Comparison of ENCODE assay signal across 18 cellular contexts in the genomic region with DNA sequence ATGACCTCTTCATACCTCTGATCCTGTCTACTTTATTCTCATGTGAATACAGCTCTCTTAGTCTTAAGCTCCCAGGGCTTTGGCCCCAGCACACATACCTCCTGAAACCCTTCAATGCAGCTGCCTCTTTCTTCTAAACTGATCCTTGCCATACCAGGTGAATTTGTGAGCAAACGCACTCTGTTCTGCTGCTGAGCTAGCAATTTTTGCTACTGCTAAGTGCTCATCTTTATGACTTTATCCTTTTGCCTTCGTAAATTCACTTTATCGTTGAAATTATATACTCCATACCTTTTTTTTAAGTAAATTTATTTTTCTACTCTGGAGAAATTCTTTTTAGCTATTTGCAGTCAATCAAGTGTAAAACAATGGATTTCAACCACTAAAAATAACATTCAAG.
DNase-seq lines count a peak whose midpoint lies in the region; ATAC-seq, FAIRE-seq and TF ChIP-seq lines count a peak whose summit lies in the region.
"Had no signal": no experiment of that assay in that cellular context is flagged by ENCODE, and none has a peak within 500 bp of the region (broad histone marks: within the 10 kb centered on the region; RNA-seq: fewer than 3 reads in every experiment).

No MANE protein-coding gene starts in this region.

- no peaks in the 10 kb centered on the region for H3K4me1 ChIP-seq in HepG2 (ENCODE audit: insufficient read depth, low read length)
- no peaks in the 10 kb centered on the region for H3K4me1 ChIP-seq in right lobe of liver
- H3K4me1 ChIP-seq in endocrine pancreas (ENCODE audit: control insufficient read depth, insufficient read depth, low read length): peaks cover 8% of the 10 kb centered on the region
- H3K4me1 ChIP-seq: Caco-2, HAP-1 had no signal

- H3K27me3 ChIP-seq in HepG2 (ENCODE audit: control insufficient read depth in 1 of 2, insufficient read depth in 2 of 2, low read length in 2 of 2): no peaks in the 10 kb centered on the region
- H3K27me3 ChIP-seq in right lobe of liver: no peaks in the 10 kb centered on the region
- no peaks in the 10 kb centered on the region for H3K27me3 ChIP-seq in endocrine pancreas (ENCODE audit: control insufficient read depth, insufficient read depth, low read length)

- peaks cover 13% of the 10 kb centered on the region; the same call in 1 of the 2 replicates for H3K9me3 ChIP-seq in HepG2 (ENCODE audit: low read length)
- H3K9me3 ChIP-seq in right lobe of liver: no peaks in the 10 kb centered on the region
- H3K9me3 ChIP-seq in endocrine pancreas (ENCODE audit: control insufficient read depth, low read length): no peaks in the 10 kb centered on the region
- H3K9me3 ChIP-seq: Caco-2, HAP-1 had no signal

- H2AFZ ChIP-seq in HepG2 (ENCODE audit: low read length): no peak overlapping the region

- no peak for TF ChIP-seq RAD21 in HepG2 (CRISPR knock-in tag; IDR thresholded peaks at IDR 0.05)

- CTCF ChIA-PET in HepG2 (lab: Yijun Ruan, JAX; ENCODE audit: low intra/inter-chr PET ratio, low total read pairs): no interaction called here

- H3K36me3 Mint-ChIP-seq in HFFc6 (ENCODE audit: low read depth) (no peaks in the 10 kb centered on the region), chondrocyte (ENCODE audit: low read depth) (no peaks in the 10 kb centered on the region)
- H3K36me3 Mint-ChIP-seq: CD8-positive, alpha-beta T cell had no signal

- TF ChIP-seq CTCF in HepG2 (CRISPR knock-in tag; IDR thresholded peaks at IDR 0.05) (no peak), right lobe of liver (IDR thresholded peaks at IDR 0.05) (no peak), HFFc6 (IDR thresholded peaks at IDR 0.05) (no peak), chondrocyte (IDR thresholded peaks at IDR 0.05) (no peak)

- H3K27ac Mint-ChIP-seq in HFFc6: peak overlapping the region; percentile 7; the same call in 1 of the 2 replicates
- no peak overlapping the region for H3K27ac Mint-ChIP-seq in chondrocyte (ENCODE audit: unreplicated experiment)
- H3K27ac Mint-ChIP-seq: CD8-positive, alpha-beta T cell had no signal

- peaks cover 38% of the 10 kb centered on the region; the same call in 1 of the 2 replicates for H3K4me1 Mint-ChIP-seq in HFFc6 (ENCODE audit: low read depth)
- no peaks in the 10 kb centered on the region for H3K4me1 Mint-ChIP-seq in chondrocyte (ENCODE audit: low read depth)

- no peak overlapping the region for H3K4me3 ChIP-seq in HepG2 (replicated peaks in 1 of 3; ENCODE audit: insufficient read depth in 1 of 3, low read depth in 2 of 3, low read length in 3 of 3)
- H3K4me3 ChIP-seq in right lobe of liver: no peak overlapping the region
- H3K4me3 ChIP-seq in endocrine pancreas (ENCODE audit: control insufficient read depth, insufficient read depth, low read length): peak overlapping the region; percentile 8
- H3K4me3 ChIP-seq: HAP-1 had no signal

- no TSS peak for BruUV-seq in HepG2 (replicated peaks; lab: Mats Ljungman, UMichigan)

- DNase-seq in HepG2 (ENCODE audit: low spot score) (no peak), right lobe of liver (no peak), HFFc6 (no peak), NCI-H1417 treated with DMSO at 0.1 percent for 48 hours (lab: John Stamatoyannopoulos, UW) (no peak), chondrocyte (ENCODE audit: low spot score) (no peak)
- DNase-seq: 8988T; C1 segment of cervical spinal cord; Caco-2; CD8-positive, alpha-beta T cell; DMS153; GF-D8; GOT3 had no signal

- in situ Hi-C loops in HepG2 (cut with HindIII; ENCODE audit: extremely low pct_ligation_motif_present, low pct_unique_long_range_greater_than_20kb): no loop called here

- H3K9me3 Mint-ChIP-seq in HFFc6 (peaks cover 4% of the 10 kb centered on the region; the same call in 1 of the 2 replicates), chondrocyte (ENCODE audit: low read depth) (no peaks in the 10 kb centered on the region)

- no peak overlapping the region for H3K4me3 Mint-ChIP-seq in HFFc6
- H3K4me3 Mint-ChIP-seq in chondrocyte (ENCODE audit: unreplicated experiment): no peak overlapping the region
- H3K4me3 Mint-ChIP-seq: CD8-positive, alpha-beta T cell had no signal

- H3K4me2 ChIP-seq in HepG2 (ENCODE audit: low read depth, low read length): no peak overlapping the region

- TF ChIP-seq EP300 in HepG2 (IDR thresholded peaks at IDR 0.05; ENCODE audit: low read depth in 2 of 2, low read length in 2 of 2) (no peak), HepG2 (CRISPR knock-in tag; IDR thresholded peaks at IDR 0.05; ENCODE audit: borderline replicate concordance) (no peak)

- H3K27me3 Mint-ChIP-seq in HFFc6 (ENCODE audit: insufficient read depth) (no peaks in the 10 kb centered on the region; the same call in 1 of the 2 replicates), chondrocyte (ENCODE audit: low read depth) (no peaks in the 10 kb centered on the region)

- no peaks in the 10 kb centered on the region for H3K79me2 ChIP-seq in HepG2 (ENCODE audit: insufficient read depth, low read length)

- intact Hi-C loops in HepG2 (cut with micrococcal nuclease; ENCODE audit: unreplicated experiment): no loop called here
- intact Hi-C loops in right lobe of liver (cut with DNase I): no loop called here

- no peak overlapping the region for H3K9ac ChIP-seq in HepG2 (ENCODE audit: insufficient read depth, low read depth, low read length)
- H3K9ac ChIP-seq in endocrine pancreas (ENCODE audit: control insufficient read depth, insufficient read depth, low read length): no peak overlapping the region

- no peak overlapping the region for H3K27ac ChIP-seq in HepG2 (ENCODE audit: extremely low read length, insufficient read depth, low read length)
- H3K27ac ChIP-seq in right lobe of liver: no peak overlapping the region

- ATAC-seq in HepG2 (no peak), right lobe of liver (no peak), GM19328 (IDR thresholded peaks at IDR 0.05; ENCODE audit: unreplicated experiment) (no peak)
- ATAC-seq: CD8-positive, alpha-beta T cell had no signal

- H3K36me3 ChIP-seq in HepG2 (replicated peaks in 1 of 2; ENCODE audit: control insufficient read depth in 1 of 2, insufficient read depth in 2 of 2, low read length in 2 of 2): no peaks in the 10 kb centered on the region
- H3K36me3 ChIP-seq in right lobe of liver: no peaks in the 10 kb centered on the region
- no peaks in the 10 kb centered on the region for H3K36me3 ChIP-seq in endocrine pancreas (ENCODE audit: control insufficient read depth, insufficient read depth, low read length)
- H3K36me3 ChIP-seq: HAP-1 had no signal

- no peaks in the 10 kb centered on the region for H4K20me1 ChIP-seq in HepG2 (ENCODE audit: insufficient read depth, low read length)

- whole genome bisulfite sequencing in HepG2 (ENCODE audit: low lambda C conversion rate): 10% methylated on average over 3 of the region's 3 CpGs
- 58% methylated on average over 3 of the region's 3 CpGs for WGBS in right lobe of liver (ENCODE audit: insufficient coverage, low coverage, low lambda C conversion rate, missing lambda C conversion rate)

- TF ChIP-seq POLR2A in HepG2 (IDR thresholded peaks at IDR 0.05; ENCODE audit: insufficient read depth in 1 of 2, low read depth in 2 of 2, low read length in 2 of 2) (no peak), right lobe of liver (IDR thresholded peaks at IDR 0.05) (no peak)

- POLR2A ChIA-PET in HepG2 (lab: Yijun Ruan, JAX): no interaction called here

- FAIRE-seq in HepG2 (lab: Jason Lieb, UNC): no peak
- FAIRE-seq: GM12891, GM18507, H54 had no signal

TF ChIP-seq in HepG2, 621 proteins besides CTCF, POLR2A, EP300 and RAD21:
- no peak for TF ChIP-seq NFRKB (IDR thresholded peaks at IDR 0.05)
- peak; percentile 69 to 76 for TF ChIP-seq MAFK (conservative IDR thresholded peaks at IDR 0.05 in 1 of 2, IDR thresholded peaks at IDR 0.05 in 1 of 2; ENCODE audit: low read length in 2 of 2)
- TF ChIP-seq, protein P1, sequence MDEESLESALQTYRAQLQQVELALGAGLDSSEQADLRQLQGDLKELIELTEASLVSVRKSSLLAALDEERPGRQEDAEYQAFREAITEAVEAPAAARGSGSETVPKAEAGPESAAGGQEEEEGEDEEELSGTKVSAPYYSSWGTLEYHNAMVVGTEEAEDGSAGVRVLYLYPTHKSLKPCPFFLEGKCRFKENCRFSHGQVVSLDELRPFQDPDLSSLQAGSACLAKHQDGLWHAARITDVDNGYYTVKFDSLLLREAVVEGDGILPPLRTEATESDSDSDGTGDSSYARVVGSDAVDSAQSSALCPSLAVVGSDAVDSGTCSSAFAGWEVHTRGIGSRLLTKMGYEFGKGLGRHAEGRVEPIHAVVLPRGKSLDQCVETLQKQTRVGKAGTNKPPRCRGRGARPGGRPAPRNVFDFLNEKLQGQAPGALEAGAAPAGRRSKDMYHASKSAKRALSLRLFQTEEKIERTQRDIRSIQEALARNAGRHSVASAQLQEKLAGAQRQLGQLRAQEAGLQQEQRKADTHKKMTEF (CRISPR knock-in tag; IDR thresholded peaks at IDR 0.05): no peak
- no peak for TF ChIP-seq ZNF292 (CRISPR knock-in tag; IDR thresholded peaks at IDR 0.05; ENCODE audit: borderline replicate concordance, low read depth)
- TF ChIP-seq ZNF383 (CRISPR knock-in tag; IDR thresholded peaks at IDR 0.05; ENCODE audit: borderline replicate concordance): no peak
- TF ChIP-seq MAFF (IDR thresholded peaks at IDR 0.05; ENCODE audit: low read depth, low read length): peak; percentile 67
- TF ChIP-seq GATA4 (IDR thresholded peaks at IDR 0.05; ENCODE audit: borderline replicate concordance, low read depth): no peak
